ENCODE assay signal across 24 cellular contexts in genomic region chr2:201201371-201201770, GRCh38.
"Had no signal": no experiment of that assay in that cellular context is flagged by ENCODE, and none has a peak within 500 bp of the region (broad histone marks: within the 10 kb centered on the region; RNA-seq: fewer than 3 reads in every experiment).

No MANE protein-coding gene starts in this region.

- H3K9me3 Mint-ChIP-seq: activated T-cell treated with anti-CD3 and anti-CD28 coated beads, Interleukin-2, amount 50 U/mL, for 24 hours; brain; T-helper 2 cell treated with Interferon-gamma antibody and Interleukin-4, amounts not matched to agents 5 μg/mL and 100 μg/mL, for 36 hours had no signal

- DNase-seq: activated CD4-positive, alpha-beta T cell treated with anti-CD3 and anti-CD28 coated beads for 4 hours; activated CD8-positive, alpha-beta memory T cell treated with anti-CD3 and anti-CD28 coated beads, Interleukin-2, amount 10 ng/mL, durations not matched to agents 7 days and 5 days; activated effector memory CD4-positive, alpha-beta T cell treated with anti-CD3 and anti-CD28 coated beads, Interleukin-2, amount 50 U/mL, for 16 hours; activated naive CD4-positive, alpha-beta T cell treated with Interleukin-2 at 50 U/mL for 16 hours; activated T-cell treated with anti-CD3 and anti-CD28 coated beads, Interleukin-2, amount 50 U/mL, for 24 hours; amygdala; MG63; MV-4-11; NCI-H1092 treated with DMSO at 0.1 percent for 48 hours; NCI-H1417 treated with DMSO at 0.1 percent for 48 hours; NCI-H1694; NCI-H2029 treated with DMSO at 0.1 percent for 48 hours; NCI-H345; NCI-H510A; NCI-H69; NK-92 treated with Interleukin-12 subunit alpha and Interleukin-12 subunit beta, amount 100 ng/mL, for 24 hours; OCI-M1; Peyer's patch; Right ventricle myocardium superior; SJCRH30; SK-N-SH had no signal

- H3K27me3 Mint-ChIP-seq: activated CD8-positive, alpha-beta memory T cell treated with anti-CD3 and anti-CD28 coated beads, Interleukin-2, amount 10 ng/mL, durations not matched to agents 7 days and 5 days; activated T-cell treated with anti-CD3 and anti-CD28 coated beads, Interleukin-2, amount 50 U/mL, for 24 hours had no signal

- H3K27ac Mint-ChIP-seq: activated CD8-positive, alpha-beta memory T cell treated with anti-CD3 and anti-CD28 coated beads, Interleukin-2, amount 10 ng/mL, durations not matched to agents 7 days and 5 days; activated T-cell treated with anti-CD3 and anti-CD28 coated beads, Interleukin-2, amount 50 U/mL, for 24 hours; brain; T-helper 2 cell treated with Interferon-gamma antibody and Interleukin-4, amounts not matched to agents 5 μg/mL and 100 μg/mL, for 36 hours had no signal

- ATAC-seq: activated CD4-positive, CD25-positive, alpha-beta regulatory T cell treated with anti-CD3 and anti-CD28 coated beads, Interleukin-2, amount 50 U/mL, for 24 hours; activated CD8-positive, alpha-beta memory T cell treated with anti-CD3 and anti-CD28 coated beads, Interleukin-2, amount 10 ng/mL, durations not matched to agents 7 days and 5 days had no signal

- H3K4me3 Mint-ChIP-seq: activated CD8-positive, alpha-beta memory T cell treated with anti-CD3 and anti-CD28 coated beads, Interleukin-2, amount 10 ng/mL, durations not matched to agents 7 days and 5 days; activated T-cell treated with anti-CD3 and anti-CD28 coated beads, Interleukin-2, amount 50 U/mL, for 24 hours; brain; T-helper 2 cell treated with Interferon-gamma antibody and Interleukin-4, amounts not matched to agents 5 μg/mL and 100 μg/mL, for 36 hours had no signal

- H3K36me3 Mint-ChIP-seq: brain had no signal
